Comparison of ENCODE assay signal across 10 cellular contexts in the genomic region with DNA sequence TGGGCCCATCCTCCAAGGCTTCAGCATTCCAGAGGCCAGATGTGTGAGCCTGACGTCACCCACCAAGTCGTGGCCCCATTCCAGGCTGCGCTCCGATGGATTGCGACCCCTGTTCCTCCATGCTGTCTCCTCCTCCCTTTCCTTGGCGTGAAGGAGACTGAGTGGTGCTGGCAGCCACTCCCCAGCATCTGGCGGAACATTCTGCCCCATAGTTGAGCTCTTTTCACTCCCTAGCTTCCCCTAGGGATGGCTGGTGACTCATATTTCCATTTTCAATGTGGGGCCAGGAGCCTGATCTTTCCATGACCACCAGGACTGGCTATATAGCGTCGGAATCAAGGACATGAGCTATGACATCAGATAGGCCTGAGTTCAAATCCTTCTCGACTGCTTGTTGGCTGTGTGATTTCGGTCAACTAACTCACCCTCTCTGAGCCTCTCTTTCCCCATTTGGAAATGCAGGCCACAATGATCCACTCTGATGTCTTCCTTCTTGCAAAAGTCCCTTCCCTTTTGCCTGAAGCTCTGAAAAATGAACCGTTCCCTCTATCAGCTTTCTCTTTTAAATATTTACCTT. TPM values are rescaled to one million over a fixed set of nuclear protein-coding genes. Genes with fewer than 3 reads are reported as not detected.
DNase-seq lines count a peak whose midpoint lies in the region; ATAC-seq, FAIRE-seq and TF ChIP-seq lines count a peak whose summit lies in the region.
"Had no signal": no experiment of that assay in that cellular context is flagged by ENCODE, and none has a peak within 500 bp of the region (broad histone marks: within the 10 kb centered on the region; RNA-seq: fewer than 3 reads in every experiment).

No MANE protein-coding gene starts in this region.

- H3K4me2 ChIP-seq in H1 (ENCODE audit: insufficient read depth in 1 of 2, low read depth in 2 of 2, low read length in 2 of 2) = no peak overlapping the region

- no peak overlapping the region for H3K4me3 ChIP-seq in H1 (ENCODE audit: extremely low read depth in 1 of 4, insufficient read depth in 2 of 4, low read depth in 3 of 4, low read length in 4 of 4)
- H3K4me3 ChIP-seq in tibial nerve = no peak overlapping the region

- no peaks in the 10 kb centered on the region for H4K20me1 ChIP-seq in H1 (replicated peaks in 1 of 2; ENCODE audit: control insufficient read depth in 1 of 2, insufficient read depth in 2 of 2, low read length in 2 of 2)

- TF ChIP-seq CTCF in H1 (IDR thresholded peaks at IDR 0.05; ENCODE audit: control extremely low read depth in 1 of 3, insufficient read depth in 1 of 3, low read depth in 1 of 3, low read length in 3 of 3) = no peak
- peak in 2 of 5 experiments; percentile 53 to 59 for TF ChIP-seq CTCF in tibial nerve (IDR thresholded peaks at IDR 0.05)

- TF ChIP-seq POLR2A in H1 (IDR thresholded peaks at IDR 0.05; ENCODE audit: control extremely low read depth in 1 of 2, low read depth in 2 of 2, low read length in 2 of 2) (no peak), tibial nerve (IDR thresholded peaks at IDR 0.05) (no peak)

- H3K27ac ChIP-seq in H1 (ENCODE audit: low read depth, low read length) (no peak overlapping the region), tibial nerve (peak overlapping the region; percentile 71 to 89 (median 76))

- H3K4me1 ChIP-seq in H1 (replicated peaks in 1 of 4; ENCODE audit: control insufficient read depth in 3 of 4, insufficient read depth in 4 of 4, low read length in 3 of 4) = no peaks in the 10 kb centered on the region
- peaks cover 0 to 68% (median 33%) of the 10 kb centered on the region in 4 donors for H3K4me1 ChIP-seq in tibial nerve

- ATAC-seq in HG03571 (IDR thresholded peaks at IDR 0.05; ENCODE audit: unreplicated experiment) (no peak), GM18498 (IDR thresholded peaks at IDR 0.05; ENCODE audit: unreplicated experiment) (no peak)

- H3K23ac ChIP-seq in H1 (ENCODE audit: insufficient read length) = no peak overlapping the region

- no peak overlapping the region for H4K5ac ChIP-seq in H1 (ENCODE audit: insufficient read length, low read depth, low read length)

- no peak for FAIRE-seq in H1 (lab: Jason Lieb, UNC)
- FAIRE-seq: keratinocyte had no signal

- H3K79me1 ChIP-seq in H1 (ENCODE audit: low read depth, low read length) = no peaks in the 10 kb centered on the region

- H2AFZ ChIP-seq in H1 (ENCODE audit: low read length) = no peak overlapping the region

- H3K14ac ChIP-seq in H1 (ENCODE audit: insufficient read length) = no peak overlapping the region

- H3K79me2 ChIP-seq in H1 (ENCODE audit: control insufficient read depth in 1 of 2, insufficient read depth in 2 of 2, low read length in 2 of 2) = no peaks in the 10 kb centered on the region

- H2BK12ac ChIP-seq in H1 (ENCODE audit: low read depth, low read length) = no peak overlapping the region

- H2BK5ac ChIP-seq in H1 (ENCODE audit: low read depth, low read length) = no peak overlapping the region

- POLR2A ChIA-PET in H1 (lab: Charles Lee; ENCODE audit: partially characterized antibody) = interaction anchor here (1.4 to 1.9 kb wide), 2 partner anchors 24 to 26 kb away, joined by 3 to 4 read pairs; no protein-coding TSS in a partner anchor

- TF ChIP-seq EP300 in H1 (IDR thresholded peaks at IDR 0.05; ENCODE audit: borderline replicate concordance in 1 of 2, low read depth in 2 of 2, low read length in 2 of 2) (no peak), tibial nerve (IDR thresholded peaks at IDR 0.05) (peak; percentile 97 to 99)

- TF ChIP-seq RAD21 in H1 (IDR thresholded peaks at IDR 0.05 in 1 of 2, conservative IDR thresholded peaks at IDR 0.05 in 1 of 2; ENCODE audit: low read depth in 2 of 2, low read length in 2 of 2) = no peak

- H4K91ac ChIP-seq in H1 (replicated peaks; ENCODE audit: insufficient read length, low read length) = no peak overlapping the region

- DNase-seq in M059J (ENCODE audit: low read depth) (peak; percentile 85), H1 (ENCODE audit: low read depth in 1 of 2, low spot score in 2 of 2) (no peak), lung microvascular endothelial cell (ENCODE audit: low read depth in 2 of 2) (peak; percentile 96), tibial nerve (ENCODE audit: low spot score in 2 of 2) (peak; percentile 93 to 95)
- no peak for DNase-seq in activated CD4-positive, alpha-beta T cell treated with anti-CD3 and anti-CD28 coated beads, Interleukin-2, amount 50 U/mL, for 48 hours
- DNase-seq in stimulated activated naive CD4-positive, alpha-beta T cell treated with Interleukin-2 at 50 U/mL for 16 hours (lab: John Stamatoyannopoulos, UW) = no peak
- DNase-seq: NCI-H2227 treated with DMSO at 0.1 percent for 48 hours had no signal

- H3K4ac ChIP-seq in H1 (replicated peaks; ENCODE audit: insufficient read length, low read depth, low read length) = no peak overlapping the region

- H2BK20ac ChIP-seq in H1 (ENCODE audit: low read length) = no peak overlapping the region

- H2AK5ac ChIP-seq in H1 (ENCODE audit: low read depth, low read length) = no peak overlapping the region

- no peak overlapping the region for H3K9ac ChIP-seq in H1 (replicated peaks in 1 of 4; ENCODE audit: extremely low read depth in 1 of 4, low read depth in 3 of 4, low read length in 3 of 4)

- H3K23me2 ChIP-seq in H1 (ENCODE audit: low read depth, low read length) = no peaks in the 10 kb centered on the region

- no peak overlapping the region for H2BK15ac ChIP-seq in H1 (ENCODE audit: low read length)

- H3K18ac ChIP-seq in H1 (ENCODE audit: extremely low read depth, low read length) = no peak overlapping the region

- no peaks in the 10 kb centered on the region for H3K9me3 ChIP-seq in H1 (ENCODE audit: insufficient read depth in 2 of 2, low read depth in 1 of 2, low read length in 1 of 2)
- H3K9me3 ChIP-seq in tibial nerve = no peaks in the 10 kb centered on the region

- no peak overlapping the region for H3K56ac ChIP-seq in H1 (replicated peaks; ENCODE audit: insufficient read length, low read depth, low read length)

- CTCF ChIA-PET in H1 (lab: Charles Lee; ENCODE audit: partially characterized antibody) = interaction anchor here (1.3 kb wide), 1 partner anchor 79 kb away, joined by 4 read pairs; no protein-coding TSS in a partner anchor

- WGBS in H1 (ENCODE audit: extremely low coverage in 1 of 2, insufficient coverage in 1 of 2, insufficient read length in 1 of 2, insufficient replicate concordance in 2 of 2, low coverage in 1 of 2, low lambda C conversion rate in 2 of 2, missing lambda C conversion rate in 1 of 2), 2 experiments = 87% methylated on average over 10 of the region's 12 CpGs; no CpG with 5 or more reads in 1 of the 2 experiments
- 20 to 21% methylated on average over 10 to 12 of the region's 12 CpGs for WGBS in tibial nerve, 2 donors

- no peak overlapping the region for H2BK120ac ChIP-seq in H1 (replicated peaks; ENCODE audit: low read depth, low read length)

- peak overlapping the region; percentile 19; the same call in 1 of the 2 replicates for H4K8ac ChIP-seq in H1 (ENCODE audit: extremely low read depth, insufficient read depth, low read length)

- H3K36me3 ChIP-seq in H1 (ENCODE audit: control insufficient read depth in 2 of 4, insufficient read depth in 4 of 4, low read length in 3 of 4) (no peaks in the 10 kb centered on the region), tibial nerve (no peaks in the 10 kb centered on the region)

- H3K27me3 ChIP-seq in H1 (replicated peaks in 1 of 4; ENCODE audit: control insufficient read depth in 3 of 4, extremely low read depth in 1 of 4, insufficient read depth in 3 of 4, low read length in 3 of 4) (no peaks in the 10 kb centered on the region; a peak in 1 of 7 replicates), tibial nerve (no peaks in the 10 kb centered on the region)

TF ChIP-seq in H1, 55 proteins besides CTCF, POLR2A, EP300 and RAD21 (continues in another document):
- no peak for TF ChIP-seq TBP (IDR thresholded peaks at IDR 0.05; ENCODE audit: low read depth, low read length)
- TF ChIP-seq KDM1A (IDR thresholded peaks at IDR 0.05; ENCODE audit: borderline replicate concordance, low read length) = no peak
- no peak for TF ChIP-seq TAF7 (optimal IDR thresholded peaks at IDR 0.05; ENCODE audit: borderline replicate concordance, low read depth, low read length)
- no peak for TF ChIP-seq POLR2AphosphoS5 (IDR thresholded peaks at IDR 0.05; ENCODE audit: low read depth, low read length)
- no peak for TF ChIP-seq RBBP5 (IDR thresholded peaks at IDR 0.05; ENCODE audit: borderline replicate concordance, low read depth, low read length)
- TF ChIP-seq KDM4A (IDR thresholded peaks at IDR 0.05; ENCODE audit: low read depth, low read length, severe bottlenecking) = no peak
- TF ChIP-seq CTBP2 (IDR thresholded peaks at IDR 0.05; ENCODE audit: borderline replicate concordance, insufficient read depth, insufficient read length, low read length) = no peak
- no peak for TF ChIP-seq CBX8 (IDR thresholded peaks at IDR 0.05; ENCODE audit: borderline replicate concordance, low read depth, low read length)
- no peak for TF ChIP-seq RXRA (IDR thresholded peaks at IDR 0.05; ENCODE audit: insufficient read depth, low read depth, low read length)

RNA-seq across cellular contexts. Expression of a gene that starts 24.5 kb away (rescaled TPM):
- 80.5 and 91.9 TPM in 2 replicates for total RNA-seq in M059J (2014; rRNA removed; shearing (Covaris generic))
- 6.5 and 8.6 TPM in 2 replicates for total RNA-seq in H1 (2021; fragmentation: NEBNext Ultra II Directional; extraction: Animal tissue kit (Norgen Biotek cat#: 25700))
- 11.4 and 11.7 TPM in 2 replicates for polyA plus RNA-seq in H1 (2011; rRNA removed)
- 11.3 TPM for polyA plus RNA-seq in H1 (2011; cell fraction: cytosol; rRNA removed)
- polyA plus RNA-seq in H1 (2011; cell fraction: nucleus; rRNA removed) = 15.3 TPM
- polyA plus RNA-seq in H1 (2012, experiment 1 of 2) = 6.9 to 8.1 TPM (median 7.2 TPM) in 4 replicates
- 7.6 TPM for polyA plus RNA-seq in H1 (2012, experiment 2 of 2)
- polyA plus RNA-seq in H1 (2013, experiment 1 of 2) = 3.2 TPM
- 2.9 TPM for polyA plus RNA-seq in H1 (2013, experiment 2 of 2)
- 17.6 and 18.7 TPM in 2 replicates for polyA minus RNA-seq in H1 (2011; rRNA and poly(A)+ RNA removed)
- 10.2 TPM for polyA minus RNA-seq in H1 (2011; cell fraction: cytosol; rRNA and poly(A)+ RNA removed)
- 47.4 TPM for polyA minus RNA-seq in H1 (2011; cell fraction: nucleus; rRNA and poly(A)+ RNA removed)
- 81.3 and 357 TPM in 2 replicates for total RNA-seq in lung microvascular endothelial cell
- 1,000 to 10,000 TPM; 1,787 to 2,412 (median 1,885) TPM for total RNA-seq in tibial nerve

RNA-seq across cellular contexts. Expression of a gene that starts 38.6 kb away (rescaled TPM):
- total RNA-seq in M059J (2014; rRNA removed; shearing (Covaris generic)) = 149 and 153 TPM in 2 replicates
- 95.3 and 96.1 TPM in 2 replicates for total RNA-seq in H1 (2021; fragmentation: NEBNext Ultra II Directional; extraction: Animal tissue kit (Norgen Biotek cat#: 25700))
- 106 and 119 TPM in 2 replicates for polyA plus RNA-seq in H1 (2011; rRNA removed)
- 98.1 TPM for polyA plus RNA-seq in H1 (2011; cell fraction: cytosol; rRNA removed)
- 111 TPM for polyA plus RNA-seq in H1 (2011; cell fraction: nucleus; rRNA removed)
- polyA plus RNA-seq in H1 (2012, experiment 1 of 2) = 66.7 to 101 TPM (median 89.0 TPM) in 4 replicates
- polyA plus RNA-seq in H1 (2012, experiment 2 of 2) = 62.7 TPM
- polyA plus RNA-seq in H1 (2013, experiment 1 of 2) = 77.6 TPM
- polyA plus RNA-seq in H1 (2013, experiment 2 of 2) = 91.5 TPM
- polyA minus RNA-seq in H1 (2011; rRNA and poly(A)+ RNA removed) = 164 and 223 TPM in 2 replicates
- polyA minus RNA-seq in H1 (2011; cell fraction: cytosol; rRNA and poly(A)+ RNA removed) = 56.1 TPM
- 85.4 TPM for polyA minus RNA-seq in H1 (2011; cell fraction: nucleus; rRNA and poly(A)+ RNA removed)
- total RNA-seq in lung microvascular endothelial cell (51.0 and 81.3 TPM in 2 replicates), tibial nerve (100 to 1,000 TPM in 2 of 4 donors, 10 to 100 TPM in 2; 60.9 to 123 (median 99.3) TPM)

Comparison
In these comparisons a context has a peak if more than half of its experiments do, and no peak if none do; other contexts are left out.
1. DNase-seq: peak in M059J (single experiment), lung microvascular endothelial cell (2 of 2) and tibial nerve (2 of 2); none in H1 (0 of 2), activated CD4-positive, alpha-beta T cell treated with anti-CD3 and anti-CD28 coated beads, Interleukin-2, amount 50 U/mL, for 48 hours (0 of 2) and stimulated activated naive CD4-positive, alpha-beta T cell treated with Interleukin-2 at 50 U/mL for 16 hours (single experiment).